25 cellular contexts compared by ENCODE assay signal in genomic region chr11:61174275-61174674, GRCh38. TPM values are rescaled to one million over a fixed set of nuclear protein-coding genes. Genes with fewer than 3 reads are reported as not detected.
"Had no signal": no experiment of that assay in that cellular context is flagged by ENCODE, and none has a peak within 500 bp of the region (broad histone marks: within the 10 kb centered on the region; RNA-seq: fewer than 3 reads in every experiment).

No MANE protein-coding gene starts in this region.

- FAIRE-seq: bronchial epithelial cell had no signal

- H3K9me3 Mint-ChIP-seq: central memory CD8-positive, alpha-beta T cell; nephron had no signal

- H3K27ac Mint-ChIP-seq: activated B cell treated with CpG ODN at 0.5 μM for 24 hours; activated CD8-positive, alpha-beta T cell treated with anti-CD3 and anti-CD28 coated beads for 36 hours; activated T-helper 17 cell treated with anti-CD3 and anti-CD28 coated beads, Interleukin-2, amount 50 U/mL, for 72 hours; nephron; T-helper 2 cell treated with Interferon-gamma antibody and Interleukin-4, amounts not matched to agents 5 μg/mL and 100 μg/mL, for 36 hours had no signal

- ATAC-seq: activated CD8-positive, alpha-beta T cell treated with anti-CD3 and anti-CD28 coated beads for 36 hours; activated T-cell treated with anti-CD3 and anti-CD28 coated beads, Interleukin-2, amount 50 U/mL, for 4 hours; activated T-helper 17 cell treated with anti-CD3 and anti-CD28 coated beads, Interleukin-2, amount 50 U/mL, for 72 hours; foreskin keratinocyte; heart right ventricle; mucosa of descending colon; psoas muscle had no signal

- DNase-seq: activated B cell treated with CpG ODN at 0.5 μM for 24 hours; activated CD4-positive, alpha-beta T cell treated with anti-CD3 and anti-CD28 coated beads, Interleukin-2, amount 50 U/mL, for 1 hour; activated CD8-positive, alpha-beta T cell treated with anti-CD3 and anti-CD28 coated beads for 36 hours; activated gamma-delta T cell treated with Interleukin-2 at 50 U/mL for 16 hours; activated naive CD4-positive, alpha-beta T cell treated with anti-CD3 and anti-CD28 coated beads, Interleukin-2, amount 50 U/mL, for 16 hours; activated T-cell treated with anti-CD3 and anti-CD28 coated beads, Interleukin-2, amount 50 U/mL, for 4 hours; effector CD4-positive, alpha-beta T cell; foreskin keratinocyte; heart right ventricle; left lung; mesendoderm; mucosa of descending colon; psoas muscle; spleen; stimulated activated naive CD4-positive, alpha-beta T cell treated with Interleukin-2 at 50 U/mL for 16 hours; testis; transverse colon had no signal

- H3K27me3 Mint-ChIP-seq: activated CD8-positive, alpha-beta T cell treated with anti-CD3 and anti-CD28 coated beads for 36 hours; activated T-helper 17 cell treated with anti-CD3 and anti-CD28 coated beads, Interleukin-2, amount 50 U/mL, for 72 hours had no signal

- H3K4me3 Mint-ChIP-seq: activated B cell treated with CpG ODN at 0.5 μM for 24 hours; activated CD8-positive, alpha-beta T cell treated with anti-CD3 and anti-CD28 coated beads for 36 hours; activated T-cell treated with anti-CD3 and anti-CD28 coated beads, Interleukin-2, amount 50 U/mL, for 4 hours; activated T-helper 17 cell treated with anti-CD3 and anti-CD28 coated beads, Interleukin-2, amount 50 U/mL, for 72 hours; central memory CD8-positive, alpha-beta T cell; nephron; T-helper 2 cell treated with Interferon-gamma antibody and Interleukin-4, amounts not matched to agents 5 μg/mL and 100 μg/mL, for 36 hours had no signal

RNA-seq across cellular contexts. Expression of gene PGA3, which starts 29.0 kb away (rescaled TPM):
- total RNA-seq: activated B cell treated with CpG ODN at 0.5 μM for 24 hours; activated CD8-positive, alpha-beta T cell treated with anti-CD3 and anti-CD28 coated beads for 36 hours; activated T-cell treated with anti-CD3 and anti-CD28 coated beads, Interleukin-2, amount 50 U/mL, for 4 hours; activated T-helper 17 cell treated with anti-CD3 and anti-CD28 coated beads, Interleukin-2, amount 50 U/mL, for 72 hours; bronchial epithelial cell; dermis blood vessel endothelial cell; foreskin keratinocyte; kidney epithelial cell; lung had no signal

RNA-seq across cellular contexts. Expression of gene PGA4, which starts 47.9 kb away (rescaled TPM):
- total RNA-seq: activated B cell treated with CpG ODN at 0.5 μM for 24 hours; activated CD8-positive, alpha-beta T cell treated with anti-CD3 and anti-CD28 coated beads for 36 hours; activated T-cell treated with anti-CD3 and anti-CD28 coated beads, Interleukin-2, amount 50 U/mL, for 4 hours; activated T-helper 17 cell treated with anti-CD3 and anti-CD28 coated beads, Interleukin-2, amount 50 U/mL, for 72 hours; bronchial epithelial cell; dermis blood vessel endothelial cell; foreskin keratinocyte; kidney epithelial cell had no signal
